ENCODE assay signal across 1 cellular context in the genomic region with DNA sequence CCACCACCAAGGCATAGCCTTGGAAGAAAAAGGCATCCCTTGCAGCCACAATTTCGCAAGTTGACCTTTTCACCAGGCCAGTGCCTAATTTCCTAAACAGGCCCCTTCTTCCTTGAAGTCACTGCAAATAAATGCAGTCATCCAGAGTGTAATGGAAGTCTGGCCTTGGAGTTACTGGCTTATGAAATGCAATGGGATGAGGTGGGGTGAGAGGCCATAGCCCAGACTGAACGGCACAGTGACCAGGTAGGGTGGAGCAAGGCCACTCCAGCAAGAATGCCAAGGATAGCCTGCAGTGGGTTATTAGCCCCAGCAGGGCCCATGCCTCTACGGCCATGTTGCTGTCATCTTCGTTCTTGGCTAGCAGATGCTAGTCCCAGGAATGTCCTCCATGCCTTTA.
TF ChIP-seq lines count a peak whose summit lies in the region.

No MANE protein-coding gene starts in this region.

TF ChIP-seq in IMR-90, 13 proteins besides CTCF, POLR2A, EP300 and RAD21:
- TF ChIP-seq NFE2L2 (IDR thresholded peaks at IDR 0.05; ENCODE audit: low read depth, low read length) (no peak), BHLHE40 (IDR thresholded peaks at IDR 0.05; ENCODE audit: low read depth, low read length) (no peak), RCOR1 (IDR thresholded peaks at IDR 0.05; ENCODE audit: insufficient replicate concordance, low read length) (no peak), FOS (IDR thresholded peaks at IDR 0.05; ENCODE audit: low read depth, low read length) (no peak), SMC3 (IDR thresholded peaks at IDR 0.05; ENCODE audit: low read depth, low read length) (no peak), CHD1 (IDR thresholded peaks at IDR 0.05; ENCODE audit: low read depth, low read length) (no peak), MXI1 (IDR thresholded peaks at IDR 0.05; ENCODE audit: borderline replicate concordance, low read depth, low read length) (no peak), MAZ (IDR thresholded peaks at IDR 0.05; ENCODE audit: borderline replicate concordance, low read depth, low read length) (no peak), CEBPB (IDR thresholded peaks at IDR 0.05; ENCODE audit: low read depth, low read length) (no peak), RFX5 (IDR thresholded peaks at IDR 0.05; ENCODE audit: low read depth, low read length) (no peak), MAFK (IDR thresholded peaks at IDR 0.05; ENCODE audit: low read depth, low read length) (no peak)
- TF ChIP-seq, protein P1, sequence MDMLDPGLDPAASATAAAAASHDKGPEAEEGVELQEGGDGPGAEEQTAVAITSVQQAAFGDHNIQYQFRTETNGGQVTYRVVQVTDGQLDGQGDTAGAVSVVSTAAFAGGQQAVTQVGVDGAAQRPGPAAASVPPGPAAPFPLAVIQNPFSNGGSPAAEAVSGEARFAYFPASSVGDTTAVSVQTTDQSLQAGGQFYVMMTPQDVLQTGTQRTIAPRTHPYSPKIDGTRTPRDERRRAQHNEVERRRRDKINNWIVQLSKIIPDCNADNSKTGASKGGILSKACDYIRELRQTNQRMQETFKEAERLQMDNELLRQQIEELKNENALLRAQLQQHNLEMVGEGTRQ (IDR thresholded peaks at IDR 0.05; ENCODE audit: low read depth, low read length), result no peak
- TF ChIP-seq, protein P2, sequence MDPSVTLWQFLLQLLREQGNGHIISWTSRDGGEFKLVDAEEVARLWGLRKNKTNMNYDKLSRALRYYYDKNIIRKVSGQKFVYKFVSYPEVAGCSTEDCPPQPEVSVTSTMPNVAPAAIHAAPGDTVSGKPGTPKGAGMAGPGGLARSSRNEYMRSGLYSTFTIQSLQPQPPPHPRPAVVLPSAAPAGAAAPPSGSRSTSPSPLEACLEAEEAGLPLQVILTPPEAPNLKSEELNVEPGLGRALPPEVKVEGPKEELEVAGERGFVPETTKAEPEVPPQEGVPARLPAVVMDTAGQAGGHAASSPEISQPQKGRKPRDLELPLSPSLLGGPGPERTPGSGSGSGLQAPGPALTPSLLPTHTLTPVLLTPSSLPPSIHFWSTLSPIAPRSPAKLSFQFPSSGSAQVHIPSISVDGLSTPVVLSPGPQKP (IDR thresholded peaks at IDR 0.05; ENCODE audit: borderline replicate concordance, low read depth, low read length), result no peak
